In the genomic region with DNA sequence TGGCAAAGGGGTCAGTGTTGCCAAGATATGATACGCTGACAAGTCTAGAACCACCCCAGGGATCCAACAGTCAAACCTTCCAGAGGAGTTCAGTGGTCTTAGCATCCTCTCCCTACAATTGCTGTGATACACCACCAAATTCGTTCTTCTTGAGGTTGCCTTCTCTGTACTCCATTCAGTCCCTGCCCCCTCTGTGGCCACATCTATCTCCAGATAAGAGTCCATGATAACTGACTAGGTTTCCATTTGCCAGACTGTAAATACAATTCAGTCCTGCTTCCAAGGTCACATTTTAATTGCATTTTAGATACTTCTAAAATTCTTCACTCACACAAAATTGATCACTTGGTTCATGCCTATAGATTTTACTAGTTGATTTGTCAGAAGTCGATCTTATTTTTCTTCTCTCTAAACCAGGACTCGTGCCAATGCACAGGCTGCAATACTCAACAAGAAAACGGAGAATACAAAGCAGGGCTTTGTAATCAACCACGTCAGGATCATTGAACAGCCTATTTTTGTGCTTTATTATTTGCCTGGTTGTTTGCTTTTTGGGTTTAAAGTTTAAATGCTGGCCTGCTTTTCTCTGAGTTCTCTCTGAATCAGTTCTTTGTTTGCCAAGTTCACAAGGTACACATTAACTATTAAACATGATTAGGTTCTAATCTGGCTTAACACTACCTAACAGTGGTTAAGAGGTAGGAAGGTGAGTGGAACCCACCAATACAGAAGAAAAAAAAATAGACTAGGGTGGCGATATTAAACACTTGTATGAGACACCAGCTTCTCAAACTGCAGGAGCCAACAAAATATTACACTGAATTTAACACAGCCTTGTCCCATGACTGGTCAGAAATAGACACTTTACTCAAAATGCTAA, we compare ENCODE assay signal across 20 cellular contexts. TPM values are rescaled to one million over a fixed set of nuclear protein-coding genes. Genes with fewer than 3 reads are reported as not detected.
DNase-seq lines count a peak whose midpoint lies in the region; ATAC-seq, FAIRE-seq and TF ChIP-seq lines count a peak whose summit lies in the region.
"Had no signal": no experiment of that assay in that cellular context is flagged by ENCODE, and none has a peak within 500 bp of the region (broad histone marks: within the 10 kb centered on the region; RNA-seq: fewer than 3 reads in every experiment).

No MANE protein-coding gene starts in this region.

- 24% methylated on average over 7 of the region's 7 CpGs for WGBS in right lobe of liver (ENCODE audit: insufficient coverage, low coverage, low lambda C conversion rate, missing lambda C conversion rate)
- WGBS in tibial nerve, 2 donors: 46 to 52% methylated on average over 7 of the region's 7 CpGs
- WGBS in esophagus muscularis mucosa: 80% methylated on average over 7 of the region's 7 CpGs

- H3K4me3 ChIP-seq in right lobe of liver: peak overlapping the region in 2 of 3 donors; percentile 6 to 31
- no peak overlapping the region for H3K4me3 ChIP-seq in tibial nerve
- no peak overlapping the region for H3K4me3 ChIP-seq in esophagus muscularis mucosa
- H3K4me3 ChIP-seq: SK-N-MC had no signal

- H3K27ac Mint-ChIP-seq in activated naive CD8-positive, alpha-beta T cell treated with anti-CD3 and anti-CD28 coated beads for 36 hours: no peak overlapping the region
- H3K27ac Mint-ChIP-seq: effector memory CD8-positive, alpha-beta T cell; stimulated activated effector memory CD8-positive, alpha-beta T cell treated with anti-CD3 and anti-CD28 coated beads, Interleukin-12 subunit alpha, Interleukin-12 subunit beta, amount 100 ng/mL, for 72 hours had no signal

- H3K36me3 ChIP-seq in right lobe of liver (no peaks in the 10 kb centered on the region), tibial nerve (no peaks in the 10 kb centered on the region), esophagus muscularis mucosa (no peaks in the 10 kb centered on the region)

- DNase-seq in DMS153 (lab: John Stamatoyannopoulos, UW) (peak; percentile 36), DMS153 treated with DMSO at 0.1 percent for 48 hours (lab: John Stamatoyannopoulos, UW; ENCODE audit: unreplicated experiment) (no peak), right lobe of liver (peak in 1 of 3 donors; percentile 62), tibial nerve (ENCODE audit: low spot score in 2 of 2) (no peak), esophagus muscularis mucosa (ENCODE audit: extremely low spot score) (no peak)
- DNase-seq in activated naive CD8-positive, alpha-beta T cell treated with anti-CD3 and anti-CD28 coated beads for 36 hours: no peak
- DNase-seq: activated CD4-positive, alpha-beta T cell treated with anti-CD3 and anti-CD28 coated beads for 48 hours; activated gamma-delta T cell; effector memory CD8-positive, alpha-beta T cell; hypothalamus; NCI-H1436 treated with DMSO at 0.1 percent for 48 hours; NCI-H510A; posterior cingulate gyrus; stimulated activated CD4-positive, alpha-beta T cell treated with anti-CD3 and anti-CD28 coated beads, Interleukin-12 subunit alpha, Interleukin-12 subunit beta, amount 100 ng/mL, for 4 hours; trophoblast cell had no signal

- H3K27me3 Mint-ChIP-seq in activated naive CD8-positive, alpha-beta T cell treated with anti-CD3 and anti-CD28 coated beads for 36 hours: peaks cover 4% of the 10 kb centered on the region
- H3K27me3 Mint-ChIP-seq: central memory CD8-positive, alpha-beta T cell; effector memory CD8-positive, alpha-beta T cell had no signal

- no peak for TF ChIP-seq EP300 in tibial nerve (IDR thresholded peaks at IDR 0.05)
- no peak for TF ChIP-seq EP300 in esophagus muscularis mucosa (IDR thresholded peaks at IDR 0.05)

- TF ChIP-seq POLR2A in right lobe of liver (IDR thresholded peaks at IDR 0.05) (no peak), tibial nerve (IDR thresholded peaks at IDR 0.05) (no peak), esophagus muscularis mucosa (IDR thresholded peaks at IDR 0.05; ENCODE audit: low read depth) (no peak)

- H3K27ac ChIP-seq in right lobe of liver (peak overlapping the region; percentile 56 to 82 (median 73)), tibial nerve (peak overlapping the region in 3 of 4 donors; percentile 54 to 82 (median 74)), esophagus muscularis mucosa (replicated peaks in 1 of 4) (no peak overlapping the region)
- H3K27ac ChIP-seq: SK-N-MC had no signal

- intact Hi-C loops in right lobe of liver (cut with DNase I) (no loop called here), esophagus muscularis mucosa (cut with DNase I) (no loop called here)

- H3K27me3 ChIP-seq in right lobe of liver (no peaks in the 10 kb centered on the region), tibial nerve (no peaks in the 10 kb centered on the region), esophagus muscularis mucosa (no peaks in the 10 kb centered on the region)

- H3K9me3 ChIP-seq in right lobe of liver (no peaks in the 10 kb centered on the region), tibial nerve (peaks cover 0 to 5% (median 0%) of the 10 kb centered on the region in 4 donors), esophagus muscularis mucosa (no peaks in the 10 kb centered on the region)

- peak; percentile 79 to 89 (median 86) for ATAC-seq in right lobe of liver
- no peak for ATAC-seq in HG02870 (IDR thresholded peaks at IDR 0.05; ENCODE audit: unreplicated experiment)
- ATAC-seq: effector memory CD8-positive, alpha-beta T cell; stimulated activated effector memory CD8-positive, alpha-beta T cell treated with anti-CD3 and anti-CD28 coated beads, Interleukin-12 subunit alpha, Interleukin-12 subunit beta, amount 100 ng/mL, for 72 hours had no signal

- no peak overlapping the region for H3K4me3 Mint-ChIP-seq in activated naive CD8-positive, alpha-beta T cell treated with anti-CD3 and anti-CD28 coated beads for 36 hours
- H3K4me3 Mint-ChIP-seq: central memory CD8-positive, alpha-beta T cell; effector memory CD8-positive, alpha-beta T cell; stimulated activated effector memory CD8-positive, alpha-beta T cell treated with anti-CD3 and anti-CD28 coated beads, Interleukin-12 subunit alpha, Interleukin-12 subunit beta, amount 100 ng/mL, for 72 hours had no signal

- no peaks in the 10 kb centered on the region for H3K36me3 Mint-ChIP-seq in activated naive CD8-positive, alpha-beta T cell treated with anti-CD3 and anti-CD28 coated beads for 36 hours
- H3K36me3 Mint-ChIP-seq: stimulated activated effector memory CD8-positive, alpha-beta T cell treated with anti-CD3 and anti-CD28 coated beads, Interleukin-12 subunit alpha, Interleukin-12 subunit beta, amount 100 ng/mL, for 72 hours had no signal

- peak; percentile 14 for FAIRE-seq in colon (lab: Jason Lieb, UNC)

- H3K9me3 Mint-ChIP-seq in activated naive CD8-positive, alpha-beta T cell treated with anti-CD3 and anti-CD28 coated beads for 36 hours: peaks cover 2% of the 10 kb centered on the region

- no peaks in the 10 kb centered on the region for H3K4me1 Mint-ChIP-seq in activated naive CD8-positive, alpha-beta T cell treated with anti-CD3 and anti-CD28 coated beads for 36 hours
- H3K4me1 Mint-ChIP-seq: central memory CD8-positive, alpha-beta T cell; stimulated activated effector memory CD8-positive, alpha-beta T cell treated with anti-CD3 and anti-CD28 coated beads, Interleukin-12 subunit alpha, Interleukin-12 subunit beta, amount 100 ng/mL, for 72 hours had no signal

- no peak for TF ChIP-seq CTCF in right lobe of liver (IDR thresholded peaks at IDR 0.05)
- TF ChIP-seq CTCF in tibial nerve (IDR thresholded peaks at IDR 0.05): no peak
- no peak for TF ChIP-seq CTCF in esophagus muscularis mucosa (IDR thresholded peaks at IDR 0.05)

- peaks cover 2 to 51% (median 14%) of the 10 kb centered on the region in 4 donors for H3K4me1 ChIP-seq in right lobe of liver
- peaks cover 0 to 34% (median 9%) of the 10 kb centered on the region in 4 donors for H3K4me1 ChIP-seq in tibial nerve
- H3K4me1 ChIP-seq in esophagus muscularis mucosa: no peaks in the 10 kb centered on the region

RNA-seq across cellular contexts. Expression of a gene that starts 5.3 kb away (rescaled TPM):
- total RNA-seq in right lobe of liver (10 to 100 TPM in 3 of 6 experiments, 1 to 10 TPM in 3; 2.0 to 12.6 (median 7.8) TPM), tibial nerve (10 to 100 TPM; 23.1 to 80.6 (median 39.9) TPM), esophagus muscularis mucosa (1 to 10 TPM in 2 of 4 donors, under 1 TPM in 1, not detected in 1; 0.29 to 2.2 (median 1.1) TPM)
- not detected for total RNA-seq in activated naive CD8-positive, alpha-beta T cell treated with anti-CD3 and anti-CD28 coated beads for 36 hours

Comparison
In these comparisons a context has a peak if more than half of its experiments do, and no peak if none do; other contexts are left out.
1. H3K27ac ChIP-seq: peak in right lobe of liver (3 of 3) and tibial nerve (3 of 4); none in esophagus muscularis mucosa (0 of 4).
2. H3K4me3 ChIP-seq: peak in right lobe of liver (2 of 3); none in tibial nerve (0 of 4) and esophagus muscularis mucosa (0 of 4).